ENCODE assay signal across 13 cellular contexts in the genomic region with DNA sequence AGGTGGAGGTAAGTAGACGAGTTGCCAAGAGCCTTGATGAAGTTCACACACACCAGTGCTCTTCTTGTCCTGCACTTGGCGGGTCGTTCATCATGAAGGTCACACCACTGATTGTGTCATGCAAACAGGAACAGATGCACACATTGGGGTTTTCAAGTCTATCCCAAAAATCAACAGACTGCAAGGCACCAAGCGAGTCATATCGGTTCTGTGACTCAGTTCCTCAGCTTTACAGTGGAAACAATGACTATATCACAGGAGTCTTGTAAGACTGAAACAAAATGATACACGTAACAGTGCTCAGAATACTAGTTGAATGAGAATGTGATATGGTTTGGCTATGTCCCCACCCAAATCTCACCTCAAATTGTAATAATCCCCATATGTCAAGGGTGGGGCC.
DNase-seq lines count a peak whose midpoint lies in the region; FAIRE-seq and TF ChIP-seq lines count a peak whose summit lies in the region.
"Had no signal": no experiment of that assay in that cellular context is flagged by ENCODE, and none has a peak within 500 bp of the region (broad histone marks: within the 10 kb centered on the region; RNA-seq: fewer than 3 reads in every experiment).

No MANE protein-coding gene starts in this region.

- no peak overlapping the region for H3K4me2 ChIP-seq in neural progenitor cell
- H3K4me2 ChIP-seq: PC-9 had no signal

- H3K4me1 ChIP-seq in neural progenitor cell, result peaks cover 9% of the 10 kb centered on the region
- H3K4me1 ChIP-seq in CD8-positive, alpha-beta memory T cell (ENCODE audit: insufficient read depth, low read length), result no peaks in the 10 kb centered on the region

- DNase-seq in A172 (ENCODE audit: low spot score) (peak; percentile 41), ELR (ENCODE audit: low read depth) (peak; percentile 9), neural progenitor cell (ENCODE audit: low spot score) (no peak), GM12892 (ENCODE audit: insufficient read length) (no peak), NCI-H2227 treated with DMSO at 0.1 percent for 48 hours (lab: John Stamatoyannopoulos, UW) (no peak)
- DNase-seq in activated T-helper 1 cell treated with anti-CD3 and anti-CD28 coated beads, Interleukin-12 subunit alpha, Interleukin-12 subunit beta, Interleukin-2, Interleukin-4 antibody, amounts not matched to agents 30 ng/mL and 10 ng/mL and 1 ng/mL, durations not matched to agents 14 hours and 24 hours and 36 hours (ENCODE audit: low spot score), result no peak
- DNase-seq in stimulated activated CD4-positive, alpha-beta T cell treated with anti-CD3 and anti-CD28 coated beads, Interleukin-12 subunit alpha, Interleukin-12 subunit beta, amount 100 ng/mL, for 24 hours (ENCODE audit: low read depth in 2 of 2), result peak; percentile 10 to 26
- DNase-seq in CD8-positive, alpha-beta memory T cell, result no peak
- DNase-seq: activated naive CD8-positive, alpha-beta T cell treated with anti-CD3 and anti-CD28 coated beads, Interleukin-2, amount 10 ng/mL, durations not matched to agents 7 days and 5 days; NCI-H2107; PC-9; transverse colon had no signal

- peaks cover 5% of the 10 kb centered on the region for H3K36me3 Mint-ChIP-seq in activated T-helper 1 cell treated with anti-CD3 and anti-CD28 coated beads, Interleukin-12 subunit alpha, Interleukin-12 subunit beta, Interleukin-2, Interleukin-4 antibody, amounts not matched to agents 30 ng/mL and 10 ng/mL and 1 ng/mL, durations not matched to agents 14 hours and 24 hours and 36 hours (ENCODE audit: low read depth)
- peaks cover 6% of the 10 kb centered on the region for H3K36me3 Mint-ChIP-seq in neural progenitor cell
- peaks cover 0 to 17% (median 3%) of the 10 kb centered on the region in 3 donors for H3K36me3 Mint-ChIP-seq in CD8-positive, alpha-beta memory T cell

- H3K27ac Mint-ChIP-seq in activated T-helper 1 cell treated with anti-CD3 and anti-CD28 coated beads, Interleukin-12 subunit alpha, Interleukin-12 subunit beta, Interleukin-2, Interleukin-4 antibody, amounts not matched to agents 30 ng/mL and 10 ng/mL and 1 ng/mL, durations not matched to agents 14 hours and 24 hours and 36 hours, result peak overlapping the region; percentile 90
- no peak overlapping the region for H3K27ac Mint-ChIP-seq in neural progenitor cell
- no peak overlapping the region for H3K27ac Mint-ChIP-seq in CD8-positive, alpha-beta memory T cell
- H3K27ac Mint-ChIP-seq: activated naive CD8-positive, alpha-beta T cell treated with anti-CD3 and anti-CD28 coated beads, Interleukin-2, amount 10 ng/mL, durations not matched to agents 7 days and 5 days had no signal

- H3K9me3 ChIP-seq in neural progenitor cell (ENCODE audit: low read depth), result no peaks in the 10 kb centered on the region
- no peaks in the 10 kb centered on the region for H3K9me3 ChIP-seq in CD8-positive, alpha-beta memory T cell (ENCODE audit: low read length)
- H3K9me3 ChIP-seq: transverse colon had no signal

- H2AFZ ChIP-seq in neural progenitor cell (replicated peaks), result no peak overlapping the region
- H2AFZ ChIP-seq: PC-9 had no signal

- H3K4me3 Mint-ChIP-seq in activated T-helper 1 cell treated with anti-CD3 and anti-CD28 coated beads, Interleukin-12 subunit alpha, Interleukin-12 subunit beta, Interleukin-2, Interleukin-4 antibody, amounts not matched to agents 30 ng/mL and 10 ng/mL and 1 ng/mL, durations not matched to agents 14 hours and 24 hours and 36 hours, result no peak overlapping the region
- no peak overlapping the region for H3K4me3 Mint-ChIP-seq in neural progenitor cell
- H3K4me3 Mint-ChIP-seq in CD8-positive, alpha-beta memory T cell, result no peak overlapping the region
- H3K4me3 Mint-ChIP-seq: activated naive CD8-positive, alpha-beta T cell treated with anti-CD3 and anti-CD28 coated beads, Interleukin-2, amount 10 ng/mL, durations not matched to agents 7 days and 5 days had no signal

- H3K79me2 ChIP-seq in neural progenitor cell (ENCODE audit: low read depth), result no peaks in the 10 kb centered on the region

- no peaks in the 10 kb centered on the region for H3K27me3 Mint-ChIP-seq in activated T-helper 1 cell treated with anti-CD3 and anti-CD28 coated beads, Interleukin-12 subunit alpha, Interleukin-12 subunit beta, Interleukin-2, Interleukin-4 antibody, amounts not matched to agents 30 ng/mL and 10 ng/mL and 1 ng/mL, durations not matched to agents 14 hours and 24 hours and 36 hours (ENCODE audit: insufficient read depth)
- peaks cover 12% of the 10 kb centered on the region for H3K27me3 Mint-ChIP-seq in neural progenitor cell (ENCODE audit: insufficient read depth, low read depth)
- peaks cover 0 to 1% of the 10 kb centered on the region in 2 donors for H3K27me3 Mint-ChIP-seq in CD8-positive, alpha-beta memory T cell
- H3K27me3 Mint-ChIP-seq: activated naive CD8-positive, alpha-beta T cell treated with anti-CD3 and anti-CD28 coated beads, Interleukin-2, amount 10 ng/mL, durations not matched to agents 7 days and 5 days had no signal

- no peak for FAIRE-seq in GM12892 (lab: Jason Lieb, UNC)
- FAIRE-seq: GM19239 had no signal

- POLR2A ChIA-PET in CD8-positive, alpha-beta memory T cell (lab: Charles Lee), result no interaction called here

- H3K9me3 Mint-ChIP-seq in activated T-helper 1 cell treated with anti-CD3 and anti-CD28 coated beads, Interleukin-12 subunit alpha, Interleukin-12 subunit beta, Interleukin-2, Interleukin-4 antibody, amounts not matched to agents 30 ng/mL and 10 ng/mL and 1 ng/mL, durations not matched to agents 14 hours and 24 hours and 36 hours, result peaks cover 39% of the 10 kb centered on the region
- H3K9me3 Mint-ChIP-seq in neural progenitor cell, result peaks cover 6% of the 10 kb centered on the region
- H3K9me3 Mint-ChIP-seq in CD8-positive, alpha-beta memory T cell, result no peaks in the 10 kb centered on the region

- intact Hi-C loops in activated T-helper 1 cell treated with anti-CD3 and anti-CD28 coated beads, Interleukin-12 subunit alpha, Interleukin-12 subunit beta, Interleukin-2, Interleukin-4 antibody, amounts not matched to agents 30 ng/mL and 10 ng/mL and 1 ng/mL, durations not matched to agents 14 hours and 24 hours and 36 hours (cut with micrococcal nuclease), result loop anchor here (1.0 to 10.0 kb wide), 19 partner anchors 13 to 728 kb away; no protein-coding TSS in a partner anchor

- CTCF ChIA-PET in CD8-positive, alpha-beta memory T cell (lab: Charles Lee), result no interaction called here

- H3K27ac ChIP-seq in neural progenitor cell, result no peak overlapping the region
- no peak overlapping the region for H3K27ac ChIP-seq in CD8-positive, alpha-beta memory T cell (ENCODE audit: low read depth, low read length)
- H3K27ac ChIP-seq: PC-9, transverse colon had no signal

- no peak for TF ChIP-seq POLR2A in GM12892 (IDR thresholded peaks at IDR 0.05; ENCODE audit: low read depth, low read length)

- H3K36me3 ChIP-seq in neural progenitor cell, result no peaks in the 10 kb centered on the region
- no peaks in the 10 kb centered on the region for H3K36me3 ChIP-seq in CD8-positive, alpha-beta memory T cell (ENCODE audit: insufficient read depth, low read length)
- H3K36me3 ChIP-seq: transverse colon had no signal

- peaks cover 38% of the 10 kb centered on the region for H3K4me1 Mint-ChIP-seq in activated T-helper 1 cell treated with anti-CD3 and anti-CD28 coated beads, Interleukin-12 subunit alpha, Interleukin-12 subunit beta, Interleukin-2, Interleukin-4 antibody, amounts not matched to agents 30 ng/mL and 10 ng/mL and 1 ng/mL, durations not matched to agents 14 hours and 24 hours and 36 hours (ENCODE audit: low read depth)
- peaks cover 31% of the 10 kb centered on the region for H3K4me1 Mint-ChIP-seq in neural progenitor cell
- H3K4me1 Mint-ChIP-seq in CD8-positive, alpha-beta memory T cell, result peaks cover 10 to 12% (median 12%) of the 10 kb centered on the region in 3 donors

- no peak overlapping the region for H3K4me3 ChIP-seq in neural progenitor cell
- H3K4me3 ChIP-seq in CD8-positive, alpha-beta memory T cell (ENCODE audit: low read length), result no peak overlapping the region
- H3K4me3 ChIP-seq: PC-9, transverse colon had no signal

- H3K27me3 ChIP-seq in neural progenitor cell, result no peaks in the 10 kb centered on the region
- no peaks in the 10 kb centered on the region for H3K27me3 ChIP-seq in CD8-positive, alpha-beta memory T cell (ENCODE audit: insufficient read depth, low read length, poor library complexity, severe bottlenecking)
- H3K27me3 ChIP-seq: transverse colon had no signal

- H4K20me1 ChIP-seq in neural progenitor cell (ENCODE audit: low read depth), result no peaks in the 10 kb centered on the region

- TF ChIP-seq CTCF in neural progenitor cell (IDR thresholded peaks at IDR 0.05), result no peak

- no peaks in the 10 kb centered on the region for H3F3A ChIP-seq in neural progenitor cell (ENCODE audit: low read depth)

- no peak overlapping the region for H3K9ac ChIP-seq in neural progenitor cell

Comparison
In these comparisons a context has a peak if more than half of its experiments do, and no peak if none do; other contexts are left out.
1. DNase-seq: peak in A172 (single experiment), ELR (single experiment) and stimulated activated CD4-positive, alpha-beta T cell treated with anti-CD3 and anti-CD28 coated beads, Interleukin-12 subunit alpha, Interleukin-12 subunit beta, amount 100 ng/mL, for 24 hours (2 of 2); none in activated T-helper 1 cell treated with anti-CD3 and anti-CD28 coated beads, Interleukin-12 subunit alpha, Interleukin-12 subunit beta, Interleukin-2, Interleukin-4 antibody, amounts not matched to agents 30 ng/mL and 10 ng/mL and 1 ng/mL, durations not matched to agents 14 hours and 24 hours and 36 hours (single experiment), neural progenitor cell (single experiment), CD8-positive, alpha-beta memory T cell (0 of 5), GM12892 (single experiment) and NCI-H2227 treated with DMSO at 0.1 percent for 48 hours (single experiment).